Comparison of ENCODE assay signal across 1 cellular context in the genomic region with DNA sequence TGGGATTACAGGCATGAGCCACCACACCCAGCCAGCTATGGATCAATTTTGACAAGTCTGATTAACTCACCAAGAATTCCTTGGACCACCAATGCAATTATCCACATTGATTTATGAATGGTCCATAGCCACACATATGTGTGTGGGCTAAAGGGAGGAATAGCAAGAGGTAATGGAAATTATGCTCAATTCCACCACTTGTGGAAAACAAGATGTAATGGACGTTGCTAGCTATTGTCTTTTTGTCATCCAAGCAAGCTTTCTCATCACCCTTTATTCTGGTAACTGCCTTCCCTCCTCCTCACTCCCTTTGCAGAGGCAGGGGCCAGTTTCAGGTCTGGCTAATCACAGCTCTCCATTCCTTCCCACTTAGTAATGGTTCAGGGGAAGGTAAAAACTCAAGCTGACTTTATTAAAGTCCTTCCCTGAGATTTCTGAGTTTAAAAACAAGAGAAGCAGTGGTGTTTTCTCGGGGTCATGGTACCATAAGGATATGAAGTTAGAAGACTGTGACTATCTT.
TF ChIP-seq lines count a peak whose summit lies in the region.

No MANE protein-coding gene starts in this region.

TF ChIP-seq in IMR-90, 13 proteins besides CTCF, POLR2A, EP300 and RAD21 (continued from another document):
- TF ChIP-seq NFE2L2 (IDR thresholded peaks at IDR 0.05; ENCODE audit: low read depth, low read length) (no peak), RFX5 (IDR thresholded peaks at IDR 0.05; ENCODE audit: low read depth, low read length) (no peak), CHD1 (IDR thresholded peaks at IDR 0.05; ENCODE audit: low read depth, low read length) (no peak), RCOR1 (IDR thresholded peaks at IDR 0.05; ENCODE audit: insufficient replicate concordance, low read length) (no peak), BHLHE40 (IDR thresholded peaks at IDR 0.05; ENCODE audit: low read depth, low read length) (no peak), MAZ (IDR thresholded peaks at IDR 0.05; ENCODE audit: borderline replicate concordance, low read depth, low read length) (no peak), SMC3 (IDR thresholded peaks at IDR 0.05; ENCODE audit: low read depth, low read length) (no peak), MXI1 (IDR thresholded peaks at IDR 0.05; ENCODE audit: borderline replicate concordance, low read depth, low read length) (no peak)
- TF ChIP-seq, protein P1, sequence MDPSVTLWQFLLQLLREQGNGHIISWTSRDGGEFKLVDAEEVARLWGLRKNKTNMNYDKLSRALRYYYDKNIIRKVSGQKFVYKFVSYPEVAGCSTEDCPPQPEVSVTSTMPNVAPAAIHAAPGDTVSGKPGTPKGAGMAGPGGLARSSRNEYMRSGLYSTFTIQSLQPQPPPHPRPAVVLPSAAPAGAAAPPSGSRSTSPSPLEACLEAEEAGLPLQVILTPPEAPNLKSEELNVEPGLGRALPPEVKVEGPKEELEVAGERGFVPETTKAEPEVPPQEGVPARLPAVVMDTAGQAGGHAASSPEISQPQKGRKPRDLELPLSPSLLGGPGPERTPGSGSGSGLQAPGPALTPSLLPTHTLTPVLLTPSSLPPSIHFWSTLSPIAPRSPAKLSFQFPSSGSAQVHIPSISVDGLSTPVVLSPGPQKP (IDR thresholded peaks at IDR 0.05; ENCODE audit: borderline replicate concordance, low read depth, low read length) = no peak
